8 cellular contexts compared by ENCODE assay signal in genomic region chr1:40084750-40085149, GRCh38. TPM values are rescaled to one million over a fixed set of nuclear protein-coding genes. Genes with fewer than 3 reads are reported as not detected.
DNase-seq lines count a peak whose midpoint lies in the region; ATAC-seq and TF ChIP-seq lines count a peak whose summit lies in the region.
"Not testable (repeated sequence)": the region's sequence is repeated elsewhere in the genome, so short reads cannot be mapped to it uniquely, and the experiment has no call there.

No MANE protein-coding gene starts in this region.

- H3K9me3 ChIP-seq in CD4-positive, alpha-beta T cell (ENCODE audit: control insufficient read depth, low read length): not testable (repeated sequence)

- H3K27ac ChIP-seq in CD4-positive, alpha-beta T cell (ENCODE audit: low read depth, low read length): not testable (repeated sequence)

- ATAC-seq in CD4-positive, alpha-beta T cell (ENCODE audit: poor library complexity); WTC11; natural killer cell: not testable (repeated sequence)

- peak; percentile 85 for TF ChIP-seq CTCF in CD4-positive, alpha-beta T cell (IDR thresholded peaks at IDR 0.05)
- peak; percentile 86 for TF ChIP-seq CTCF in HFFc6 (IDR thresholded peaks at IDR 0.05)
- TF ChIP-seq CTCF in WTC11 (IDR thresholded peaks at IDR 0.05): peak; percentile 74
- TF ChIP-seq CTCF in natural killer cell (IDR thresholded peaks at IDR 0.05): peak; percentile 77

- CTCF ChIA-PET in CD4-positive, alpha-beta T cell (lab: Charles Lee): interaction anchor here (0.6 to 1.5 kb wide), 6 partner anchors 8 to 254 kb away, joined by 3 to 4 read pairs (median 3); no protein-coding TSS in a partner anchor
- CTCF ChIA-PET in WTC11 (lab: Charles Lee): interaction anchor here (0.7 to 5.1 kb wide), 10 partner anchors 9 to 320 kb away, joined by 3 to 45 read pairs (median 4); partner anchors contain the start of gene BMP8B

- H3K27ac Mint-ChIP-seq in CD4-positive, alpha-beta T cell; HFFc6; WTC11; natural killer cell: not testable (repeated sequence)

- peaks cover 85% of the 10 kb centered on the region for H3K36me3 Mint-ChIP-seq in CD4-positive, alpha-beta T cell (ENCODE audit: low read depth)
- H3K36me3 Mint-ChIP-seq in HFFc6 (ENCODE audit: low read depth) (peaks cover 16% of the 10 kb centered on the region), WTC11 (peaks cover 48% of the 10 kb centered on the region)
- not testable (repeated sequence) for H3K36me3 Mint-ChIP-seq in natural killer cell

- H3K4me1 Mint-ChIP-seq in CD4-positive, alpha-beta T cell (ENCODE audit: low read depth); HFFc6 (ENCODE audit: low read depth); WTC11: not testable (repeated sequence)
- H3K4me1 Mint-ChIP-seq in natural killer cell: peaks cover 6 to 14% of the 10 kb centered on the region in 2 donors

- H3K4me3 Mint-ChIP-seq in CD4-positive, alpha-beta T cell; HFFc6; WTC11; natural killer cell: not testable (repeated sequence)

- intact Hi-C loops in CD4-positive, alpha-beta T cell (cut with DNase I, micrococcal nuclease): loop anchor here in 1 of 2 experiments (5.0 kb wide), 1 partner anchor 253 kb away; no protein-coding TSS in a partner anchor
- intact Hi-C loops in head of caudate nucleus (cut with DNase I): not testable (repeated sequence)
- intact Hi-C loops in natural killer cell (cut with micrococcal nuclease): loop anchor here (2.0 kb wide), 1 partner anchor 254 kb away; no protein-coding TSS in a partner anchor

- not testable (repeated sequence) for H3K27me3 Mint-ChIP-seq in CD4-positive, alpha-beta T cell; HFFc6 (ENCODE audit: insufficient read depth); WTC11 (ENCODE audit: low read depth); natural killer cell (ENCODE audit: low read depth in 2 of 2)

- peak in 7 of 10 experiments; percentile 10 to 47 (median 24) for DNase-seq in CD4-positive, alpha-beta T cell
- peak; percentile 40 for DNase-seq in HFFc6
- peak; percentile 41 for DNase-seq in NCI-H510A (lab: John Stamatoyannopoulos, UW)
- DNase-seq in WTC11 (ENCODE audit: low spot score): peak; percentile 77
- peak; percentile 78 for DNase-seq in astrocyte of the hippocampus (ENCODE audit: low read depth, low spot score)
- peak; percentile 34 to 93 (median 82) for DNase-seq in head of caudate nucleus
- peak; percentile 47 for DNase-seq in natural killer cell
- peak; percentile 14 to 28 for DNase-seq in stimulated activated CD8-positive, alpha-beta memory T cell treated with anti-CD3 and anti-CD28 coated beads, Interleukin-2, amount 100 ng/mL, for 48 hours (ENCODE audit: low read depth in 2 of 2)

- H3K27me3 ChIP-seq in CD4-positive, alpha-beta T cell (ENCODE audit: control insufficient read depth, insufficient read depth, low read length): not testable (repeated sequence)

- POLR2A ChIA-PET in CD4-positive, alpha-beta T cell (lab: Charles Lee); WTC11 (lab: Charles Lee): not testable (repeated sequence)

- not testable (repeated sequence) for H3K9me3 Mint-ChIP-seq in CD4-positive, alpha-beta T cell; HFFc6; WTC11; natural killer cell

RNA-seq across cellular contexts. Expression of gene PPT1, which starts 12.3 kb away (rescaled TPM):
- total RNA-seq in CD4-positive, alpha-beta T cell: 10 to 100 TPM; 31.9 to 34.5 TPM
- 10 to 100 TPM; 73.1 to 88.8 (median 82.5) TPM for total RNA-seq in HFFc6 (2021; fragmentation: NEBNext Ultra II Directional; extraction: Animal tissue kit (Norgen Biotek cat#: 25700))
- total RNA-seq in WTC11 (2021) (107 to 117 TPM (median 111 TPM) in 3 replicates), natural killer cell (10 to 100 TPM; 24.9 to 34.5 (median 29.9) TPM)

RNA-seq across cellular contexts. Expression of gene CAP1, which starts 44.2 kb away (rescaled TPM):
- total RNA-seq in CD4-positive, alpha-beta T cell: 100 to 1,000 TPM; 121 to 126 TPM
- total RNA-seq in HFFc6 (2021; fragmentation: NEBNext Ultra II Directional; extraction: Animal tissue kit (Norgen Biotek cat#: 25700)): 100 to 1,000 TPM; 665 to 743 (median 688) TPM
- 258 to 304 TPM (median 277 TPM) in 3 replicates for total RNA-seq in WTC11 (2021)
- 100 to 1,000 TPM; 482 to 541 (median 537) TPM for total RNA-seq in natural killer cell

Comparison
In these comparisons a context has a peak if more than half of its experiments do, and no peak if none do; other contexts are left out.
1. DNase-seq: peak in every context shown above with its lines; median percentile 82 in head of caudate nucleus; 78 in astrocyte of the hippocampus; 77 in WTC11; 47 in natural killer cell; 41 in NCI-H510A; 40 in HFFc6; 24 in CD4-positive, alpha-beta T cell; 21 in stimulated activated CD8-positive, alpha-beta memory T cell treated with anti-CD3 and anti-CD28 coated beads, Interleukin-2, amount 100 ng/mL, for 48 hours.